ENCODE assay signal across 13 cellular contexts in the genomic region with DNA sequence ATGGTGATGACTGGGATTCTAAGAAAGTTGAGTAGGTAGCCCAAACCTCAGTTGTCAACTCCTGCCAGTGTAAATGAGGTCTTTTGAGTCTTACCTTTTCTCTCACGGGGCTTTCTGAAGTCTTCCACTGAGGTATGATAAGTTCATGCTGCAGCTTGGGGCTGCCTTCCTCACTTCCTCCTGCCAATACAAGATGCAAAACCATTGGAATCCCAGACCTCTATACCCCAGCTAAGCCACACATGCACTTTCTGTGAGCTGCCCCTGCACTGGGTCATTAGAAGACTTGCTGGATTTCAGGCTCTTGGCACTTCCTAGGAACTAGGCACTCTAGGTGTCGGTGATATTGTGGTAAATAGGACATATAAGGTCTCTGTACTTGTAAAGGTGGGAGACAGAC. TPM values are rescaled to one million over a fixed set of nuclear protein-coding genes. Genes with fewer than 3 reads are reported as not detected.
DNase-seq lines count a peak whose midpoint lies in the region; ATAC-seq, FAIRE-seq and TF ChIP-seq lines count a peak whose summit lies in the region.
"Had no signal": no experiment of that assay in that cellular context is flagged by ENCODE, and none has a peak within 500 bp of the region (broad histone marks: within the 10 kb centered on the region; RNA-seq: fewer than 3 reads in every experiment).

No MANE protein-coding gene starts in this region.

- no peaks in the 10 kb centered on the region for H3K9me3 ChIP-seq in BLaER1 treated with 17β-estradiol and CSF1 and Interleukin-3, amounts not matched to agents 10 nM and 100 nM (replicated peaks in 1 of 11)
- H3K9me3 ChIP-seq in MM.1S (replicated peaks; ENCODE audit: insufficient read depth, low read length), result no peaks in the 10 kb centered on the region
- H3K9me3 ChIP-seq: body of pancreas, pancreas had no signal

- H3K4me1 Mint-ChIP-seq in immature natural killer cell (peaks cover 34 to 47% of the 10 kb centered on the region in 2 donors), glutamatergic neuron (ENCODE audit: low read depth, unreplicated experiment) (peaks cover 5% of the 10 kb centered on the region)

- peaks cover 0 to 43% (median 4%) of the 10 kb centered on the region in 11 experiments; a peak in 6 of 22 replicates for H4K20me1 ChIP-seq in BLaER1 treated with 17β-estradiol and CSF1 and Interleukin-3, amounts not matched to agents 10 nM and 100 nM
- H4K20me1 ChIP-seq in MM.1S (ENCODE audit: insufficient read depth, low read length), result no peaks in the 10 kb centered on the region

- H3K9me2 ChIP-seq in MM.1S (replicated peaks; ENCODE audit: insufficient read depth, low read length), result no peaks in the 10 kb centered on the region

- no peak overlapping the region for H3K4me3 ChIP-seq in BLaER1 treated with 17β-estradiol and CSF1 and Interleukin-3, amounts not matched to agents 10 nM and 100 nM
- no peak overlapping the region for H3K4me3 ChIP-seq in MM.1S (ENCODE audit: low read length)
- H3K4me3 ChIP-seq: body of pancreas, pancreas had no signal

- H3K4me3 Mint-ChIP-seq in immature natural killer cell (peak overlapping the region in 4 of 5 donors; percentile 69 to 80 (median 76)), glutamatergic neuron (ENCODE audit: unreplicated experiment) (no peak overlapping the region)

- H3K9me3 Mint-ChIP-seq in immature natural killer cell (no peaks in the 10 kb centered on the region), glutamatergic neuron (ENCODE audit: unreplicated experiment) (peaks cover 7% of the 10 kb centered on the region)

- 0 out of 2 replicates have a peak, but pooled peaks cover 9% of the 10 kb centered on the region for H3F3A ChIP-seq in MM.1S (ENCODE audit: insufficient read depth, low read length)

- H3K27me3 Mint-ChIP-seq in immature natural killer cell (ENCODE audit: low read depth in 3 of 3) (peaks cover 3 to 18% (median 6%) of the 10 kb centered on the region in 3 donors), glutamatergic neuron (ENCODE audit: unreplicated experiment) (peaks cover 8% of the 10 kb centered on the region)

- H3K79me2 ChIP-seq in MM.1S (ENCODE audit: low read length), result no peaks in the 10 kb centered on the region

- peak overlapping the region; percentile 48 to 91 (median 70); a peak in 19 of 22 replicates for H3K4me2 ChIP-seq in BLaER1 treated with 17β-estradiol and CSF1 and Interleukin-3, amounts not matched to agents 10 nM and 100 nM
- H3K4me2 ChIP-seq in MM.1S (ENCODE audit: low read depth, low read length), result no peak overlapping the region; the same call in 1 of the 2 replicates

- peaks cover 26 to 88% (median 51%) of the 10 kb centered on the region in 10 experiments for H3K4me1 ChIP-seq in BLaER1 treated with 17β-estradiol and CSF1 and Interleukin-3, amounts not matched to agents 10 nM and 100 nM
- H3K4me1 ChIP-seq in MM.1S (ENCODE audit: low read length), result peaks cover 25% of the 10 kb centered on the region

- H3K36me3 ChIP-seq in BLaER1 treated with 17β-estradiol and CSF1 and Interleukin-3, amounts not matched to agents 10 nM and 100 nM, result peaks cover 0 to 40% (median 6%) of the 10 kb centered on the region in 11 experiments; a peak in 10 of 22 replicates
- no peaks in the 10 kb centered on the region for H3K36me3 ChIP-seq in MM.1S (replicated peaks; ENCODE audit: insufficient read depth, low read length)
- H3K36me3 ChIP-seq: pancreas had no signal

- peak; percentile 11 for ATAC-seq in GM19397 (IDR thresholded peaks at IDR 0.05; ENCODE audit: unreplicated experiment)
- ATAC-seq in HG03025 (IDR thresholded peaks at IDR 0.05; ENCODE audit: low FRiP score, unreplicated experiment), result no peak
- ATAC-seq in HG03521 (IDR thresholded peaks at IDR 0.05; ENCODE audit: unreplicated experiment), result no peak
- ATAC-seq: body of pancreas had no signal

- H3K27ac ChIP-seq in BLaER1 treated with 17β-estradiol and CSF1 and Interleukin-3, amounts not matched to agents 10 nM and 100 nM, result 0 out of 22 replicates have a peak overlapping the region, but pooled peaks of 1 of the 11 experiments have one; percentile 28
- H3K27ac ChIP-seq in MM.1S (ENCODE audit: low read length), result peak overlapping the region; percentile 44; the same call in 1 of the 2 replicates
- H3K27ac ChIP-seq: body of pancreas, pancreas, WERI-Rb-1 had no signal

- H3K36me3 Mint-ChIP-seq in immature natural killer cell (peaks cover 0 to 3% (median 0%) of the 10 kb centered on the region in 3 donors), glutamatergic neuron (ENCODE audit: unreplicated experiment) (peaks cover 10% of the 10 kb centered on the region)

- H3K27me3 ChIP-seq in BLaER1 treated with 17β-estradiol and CSF1 and Interleukin-3, amounts not matched to agents 10 nM and 100 nM, result peaks cover 11 to 19% (median 16%) of the 10 kb centered on the region in 11 experiments
- H3K27me3 ChIP-seq in MM.1S (replicated peaks; ENCODE audit: insufficient read depth, low read length), result peaks cover 10% of the 10 kb centered on the region

- TF ChIP-seq CTCF in MM.1S (IDR thresholded peaks at IDR 0.05; ENCODE audit: low read length) (no peak), glutamatergic neuron (IDR thresholded peaks at IDR 0.05; ENCODE audit: partially characterized antibody, unreplicated experiment) (no peak), D721Med (IDR thresholded peaks at IDR 0.05; ENCODE audit: insufficient read depth, missing control alignments) (no peak)

- 0 out of 2 replicates have a peak overlapping the region, but pooled peaks have one; percentile 32 for H2AFZ ChIP-seq in MM.1S (ENCODE audit: low read length)

- no peak for DNase-seq in MM.1S
- no peak for DNase-seq in immature natural killer cell
- DNase-seq in glutamatergic neuron, result no peak
- no peak for DNase-seq in D721Med (ENCODE audit: insufficient read length, low spot score)
- DNase-seq: NCI-H510A; pancreas; stimulated activated CD8-positive, alpha-beta memory T cell treated with anti-CD3 and anti-CD28 coated beads, Interleukin-4, amount 100 ng/mL, for 48 hours; WERI-Rb-1 had no signal

- H3K27ac Mint-ChIP-seq in immature natural killer cell, result peak overlapping the region in 1 of 6 donors; percentile 27
- no peak overlapping the region for H3K27ac Mint-ChIP-seq in glutamatergic neuron (ENCODE audit: unreplicated experiment)

- FAIRE-seq in D721Med (lab: Jason Lieb, UNC), result no peak
- FAIRE-seq: pancreas had no signal

- H3K9ac ChIP-seq in BLaER1 treated with 17β-estradiol and CSF1 and Interleukin-3, amounts not matched to agents 10 nM and 100 nM, result 0 out of 22 replicates have a peak overlapping the region, but pooled peaks of 1 of the 11 experiments have one; percentile 16
- H3K9ac ChIP-seq in MM.1S (ENCODE audit: low read length), result no peak overlapping the region

RNA-seq across cellular contexts. Expression of a gene that starts 4.8 kb away (rescaled TPM):
- under 1 TPM in 2 of 3 donors, not detected in 1; 0.03 to 0.10 TPM for polyA plus RNA-seq in immature natural killer cell
- 41.2 TPM for total RNA-seq in glutamatergic neuron (ENCODE audit: unreplicated experiment)
